33 cellular contexts compared by ENCODE assay signal in the genomic region with DNA sequence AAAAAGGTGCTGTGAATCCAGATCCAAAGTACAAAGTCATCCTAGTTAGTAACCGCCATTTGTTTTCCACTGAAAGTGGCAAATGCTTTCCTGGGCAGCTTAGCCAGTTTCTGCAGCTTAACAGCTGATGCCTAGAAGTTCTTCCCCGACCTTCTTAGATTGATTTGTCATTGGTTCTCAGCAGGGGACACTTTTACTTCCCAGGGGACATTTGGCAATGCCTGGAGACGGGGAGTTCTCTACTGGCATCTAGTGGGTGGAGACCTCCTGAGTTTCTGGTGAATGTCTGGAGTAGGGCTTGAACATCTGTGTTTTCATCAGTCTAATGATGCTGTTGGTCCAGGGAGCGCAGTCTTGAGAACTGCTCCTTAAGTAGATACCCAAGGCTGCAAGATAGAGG. TPM values are rescaled to one million over a fixed set of nuclear protein-coding genes. Genes with fewer than 3 reads are reported as not detected.
A peak's percentile ranks its signal among the peaks of the same experiment; 100 is the strongest.
DNase-seq lines count a peak whose midpoint lies in the region; ATAC-seq, FAIRE-seq and TF ChIP-seq lines count a peak whose summit lies in the region.
"Had no signal": no experiment of that assay in that cellular context is flagged by ENCODE, and none has a peak within 500 bp of the region (broad histone marks: within the 10 kb centered on the region; RNA-seq: fewer than 3 reads in every experiment).

No MANE protein-coding gene starts in this region.

- H3K27ac Mint-ChIP-seq in T-helper 1 cell treated with Interleukin-12 subunit alpha and Interleukin-12 subunit beta and Interleukin-4 antibody, amounts not matched to agents 30 μg/mL and 1 μg/mL, for 36 hours = peak overlapping the region; percentile 20
- H3K27ac Mint-ChIP-seq in MCF 10A (ENCODE audit: low read depth, unreplicated experiment) = peak overlapping the region; percentile 39
- H3K27ac Mint-ChIP-seq in neural progenitor cell = peak overlapping the region; percentile 13

- in situ Hi-C loops in mammary epithelial cell (cut with MboI; ENCODE audit: low sequenced_read_pairs in 2 of 2) (no loop called here), K562 (cut with MboI) (no loop called here)

- H4K20me1 ChIP-seq in mammary epithelial cell (ENCODE audit: insufficient read depth, low read length) (no peaks in the 10 kb centered on the region), K562 (replicated peaks; ENCODE audit: control insufficient read depth, insufficient read depth, low read length) (no peaks in the 10 kb centered on the region), neural progenitor cell (ENCODE audit: low read depth) (peaks cover 2% of the 10 kb centered on the region)

- no peaks in the 10 kb centered on the region for H3K27me3 Mint-ChIP-seq in T-helper 1 cell treated with Interleukin-12 subunit alpha and Interleukin-12 subunit beta and Interleukin-4 antibody, amounts not matched to agents 30 μg/mL and 1 μg/mL, for 36 hours (ENCODE audit: low read depth)
- H3K27me3 Mint-ChIP-seq in MCF 10A (ENCODE audit: insufficient read depth, unreplicated experiment) (no peaks in the 10 kb centered on the region), neural progenitor cell (ENCODE audit: insufficient read depth, low read depth) (no peaks in the 10 kb centered on the region)

- CTCF ChIA-PET in MCF 10A (lab: Yijun Ruan, JAX) = interaction anchor here (1.0 kb wide), 1 partner anchor 30 kb away, joined by 4 read pairs; no protein-coding TSS in a partner anchor
- CTCF ChIA-PET in mammary epithelial cell (lab: Charles Lee; ENCODE audit: low non-redundant PET) = no interaction called here
- CTCF ChIA-PET in K562 (lab: Yijun Ruan, JAX; ENCODE audit: low intra/inter-chr PET ratio) = no interaction called here

- intact Hi-C loops in MCF 10A (cut with micrococcal nuclease) (no loop called here), mammary epithelial cell (cut with micrococcal nuclease) (no loop called here), K562 (cut with micrococcal nuclease) (no loop called here)

- H3K27ac ChIP-seq in mammary epithelial cell (ENCODE audit: insufficient read depth, low read depth, low read length) (no peak overlapping the region), K562 (ENCODE audit: extremely low read depth, low read depth, low read length) (peak overlapping the region; percentile 87), neural progenitor cell (no peak overlapping the region)
- H3K27ac ChIP-seq: ascending aorta, colonic mucosa, epithelial cell of prostate, parathyroid adenoma, PC-9, SK-N-MC, thoracic aorta, uterus had no signal

- H3K27me3 ChIP-seq in mammary epithelial cell (ENCODE audit: insufficient read depth, low read length) = no peaks in the 10 kb centered on the region
- no peaks in the 10 kb centered on the region for H3K27me3 ChIP-seq in K562 (ENCODE audit: control insufficient read depth in 2 of 2, insufficient read depth in 2 of 2, low read length in 2 of 2)
- no peaks in the 10 kb centered on the region for H3K27me3 ChIP-seq in neural progenitor cell
- H3K27me3 ChIP-seq: ascending aorta, colonic mucosa, uterus had no signal

- peak; percentile 63 for ATAC-seq in K562
- ATAC-seq in HG02610 (IDR thresholded peaks at IDR 0.05; ENCODE audit: unreplicated experiment) = no peak
- ATAC-seq: activated CD4-positive, CD25-positive, alpha-beta regulatory T cell treated with anti-CD3 and anti-CD28 coated beads, Interleukin-2, amount 50 U/mL, for 24 hours; mucosa of descending colon had no signal

- H3K9me3 Mint-ChIP-seq in T-helper 1 cell treated with Interleukin-12 subunit alpha and Interleukin-12 subunit beta and Interleukin-4 antibody, amounts not matched to agents 30 μg/mL and 1 μg/mL, for 36 hours = no peaks in the 10 kb centered on the region
- no peaks in the 10 kb centered on the region for H3K9me3 Mint-ChIP-seq in MCF 10A (ENCODE audit: unreplicated experiment)
- no peaks in the 10 kb centered on the region for H3K9me3 Mint-ChIP-seq in neural progenitor cell

- POLR2A ChIA-PET in MCF 10A (lab: Yijun Ruan, JAX) (interaction anchor here (0.6 to 0.7 kb wide), 2 partner anchors 61 to 68 kb away, joined by 3 read pairs; no protein-coding TSS in a partner anchor), K562 (lab: Yijun Ruan, JAX) (interaction anchor here (0.6 to 1.5 kb wide), 5 partner anchors 18 to 41 kb away, joined by 3 to 5 read pairs (median 3); partner anchors contain the start of gene NMRAL1)

- peaks cover 4% of the 10 kb centered on the region for H3F3A ChIP-seq in neural progenitor cell (ENCODE audit: low read depth)

- H3K4me2 ChIP-seq in mammary epithelial cell (ENCODE audit: insufficient read depth, low read depth, low read length) (no peak overlapping the region), K562 (ENCODE audit: insufficient read depth, low read length) (peak overlapping the region; percentile 82), neural progenitor cell (no peak overlapping the region)
- H3K4me2 ChIP-seq: PC-9 had no signal

- dilution Hi-C loops in mammary epithelial cell (cut with HindIII; ENCODE audit: low sequenced_read_pairs) = no loop called here

- H3K4me3 Mint-ChIP-seq in T-helper 1 cell treated with Interleukin-12 subunit alpha and Interleukin-12 subunit beta and Interleukin-4 antibody, amounts not matched to agents 30 μg/mL and 1 μg/mL, for 36 hours = no peak overlapping the region
- H3K4me3 Mint-ChIP-seq in MCF 10A (ENCODE audit: unreplicated experiment) = no peak overlapping the region
- no peak overlapping the region for H3K4me3 Mint-ChIP-seq in neural progenitor cell

- 98% methylated on average over 4 of the region's 4 CpGs for WGBS in mammary epithelial cell (ENCODE audit: low coverage, missing lambda C conversion rate)
- 25% methylated on average over 4 of the region's 4 CpGs for WGBS in K562 (ENCODE audit: insufficient coverage, low coverage, missing lambda C conversion rate)

- H3K36me3 ChIP-seq in mammary epithelial cell (ENCODE audit: insufficient read depth, low read length) = peaks cover 24% of the 10 kb centered on the region
- H3K36me3 ChIP-seq in K562 (ENCODE audit: control insufficient read depth, insufficient read depth, low read length) = peaks cover 76% of the 10 kb centered on the region
- peaks cover 4% of the 10 kb centered on the region for H3K36me3 ChIP-seq in neural progenitor cell
- H3K36me3 ChIP-seq: uterus had no signal

- peaks cover 33% of the 10 kb centered on the region for H3K36me3 Mint-ChIP-seq in T-helper 1 cell treated with Interleukin-12 subunit alpha and Interleukin-12 subunit beta and Interleukin-4 antibody, amounts not matched to agents 30 μg/mL and 1 μg/mL, for 36 hours (ENCODE audit: low read depth)
- peaks cover 92% of the 10 kb centered on the region for H3K36me3 Mint-ChIP-seq in MCF 10A (ENCODE audit: insufficient read depth, unreplicated experiment)
- H3K36me3 Mint-ChIP-seq in neural progenitor cell = peaks cover 21% of the 10 kb centered on the region

- no peak for TF ChIP-seq POLR2A in K562 (conservative IDR thresholded peaks at IDR 0.05)
- TF ChIP-seq POLR2A in GM12892 (IDR thresholded peaks at IDR 0.05; ENCODE audit: low read depth, low read length) = no peak

- no peak for TF ChIP-seq EP300 in K562 (IDR thresholded peaks at IDR 0.05; ENCODE audit: low read length)

- no peak for TF ChIP-seq CTCF in MCF 10A (IDR thresholded peaks at IDR 0.05; ENCODE audit: unreplicated experiment)
- no peak for TF ChIP-seq CTCF in mammary epithelial cell (conservative IDR thresholded peaks at IDR 0.05 in 1 of 2, IDR thresholded peaks at IDR 0.05 in 1 of 2; ENCODE audit: extremely low read depth in 1 of 2, insufficient read depth in 1 of 2, low read depth in 1 of 2, low read length in 2 of 2)
- peak; percentile 13 to 27 (median 22); a peak in 2 of 6 replicates for TF ChIP-seq CTCF in K562 (IDR thresholded peaks at IDR 0.05 in 2 of 3, conservative IDR thresholded peaks at IDR 0.05 in 1 of 3; ENCODE audit: insufficient read depth in 2 of 3, low read depth in 1 of 3, low read length in 3 of 3)
- no peak for TF ChIP-seq CTCF in neural progenitor cell (IDR thresholded peaks at IDR 0.05)

- H3K9ac ChIP-seq in mammary epithelial cell (ENCODE audit: insufficient read depth, low read length) (no peak overlapping the region), K562 (ENCODE audit: insufficient read depth in 1 of 2, low read depth in 2 of 2, low read length in 2 of 2) (peak overlapping the region; percentile 53 to 74; a peak in 3 of 4 replicates), neural progenitor cell (peak overlapping the region; percentile 32)
- H3K9ac ChIP-seq: parathyroid adenoma had no signal

- H3K4me1 ChIP-seq in mammary epithelial cell (ENCODE audit: insufficient read depth, low read length) (no peaks in the 10 kb centered on the region), K562 (replicated peaks in 1 of 2; ENCODE audit: control insufficient read depth in 2 of 2, insufficient read depth in 2 of 2, low read length in 2 of 2) (peaks cover 13 to 25% of the 10 kb centered on the region in 2 experiments; a peak in 4 of 5 replicates), neural progenitor cell (no peaks in the 10 kb centered on the region)
- H3K4me1 ChIP-seq: ascending aorta, colonic mucosa, uterus had no signal

- FAIRE-seq in K562 (lab: Jason Lieb, UNC) = peak; percentile 70
- FAIRE-seq in GM12892 (lab: Jason Lieb, UNC) = no peak
- FAIRE-seq: GM18507, H1, small intestine had no signal

- peaks cover 17% of the 10 kb centered on the region for H3K4me1 Mint-ChIP-seq in T-helper 1 cell treated with Interleukin-12 subunit alpha and Interleukin-12 subunit beta and Interleukin-4 antibody, amounts not matched to agents 30 μg/mL and 1 μg/mL, for 36 hours (ENCODE audit: low read depth)
- peaks cover 14% of the 10 kb centered on the region for H3K4me1 Mint-ChIP-seq in MCF 10A (ENCODE audit: insufficient read depth, unreplicated experiment)
- no peaks in the 10 kb centered on the region for H3K4me1 Mint-ChIP-seq in neural progenitor cell

- DNase-seq in T-helper 1 cell (no peak), MCF 10A (ENCODE audit: unreplicated experiment) (no peak), mammary epithelial cell (no peak), K562 (ENCODE audit: extremely low read depth in 1 of 4, low spot score in 3 of 4) (peak in 1 of 4 experiments; percentile 46), neural progenitor cell (ENCODE audit: low spot score) (no peak), GM12892 (ENCODE audit: insufficient read length) (no peak)
- DNase-seq: 8988T; colonic mucosa; effector CD4-positive, alpha-beta T cell; EL; hypothalamus; mucosa of descending colon; NCI-H1105; NCI-H187; NCI-H2171 treated with DMSO at 0.1 percent for 48 hours; NCI-H526; NK-92 treated with Interleukin-12 subunit alpha and Interleukin-12 subunit beta, amount 100 ng/mL, for 24 hours; PC-9; retina; small intestine; stimulated activated naive CD4-positive, alpha-beta T cell; uterus had no signal

- H3K9me1 ChIP-seq in K562 (ENCODE audit: control insufficient read depth, insufficient read depth, low read length) = no peaks in the 10 kb centered on the region

- H3K9me3 ChIP-seq in mammary epithelial cell (replicated peaks; ENCODE audit: insufficient read depth, low read length) (no peaks in the 10 kb centered on the region), K562 (replicated peaks; ENCODE audit: control insufficient read depth, insufficient read depth, low read depth, low read length) (no peaks in the 10 kb centered on the region), neural progenitor cell (ENCODE audit: low read depth) (no peaks in the 10 kb centered on the region)
- H3K9me3 ChIP-seq: ascending aorta, colonic mucosa, mucosa of descending colon, thoracic aorta, uterus had no signal

- BruUV-seq in MCF 10A (replicated peaks; lab: Mats Ljungman, UMichigan) = no TSS peak
- BruUV-seq in mammary epithelial cell (replicated peaks; lab: Mats Ljungman, UMichigan) = no TSS peak
- BruUV-seq in K562 (replicated peaks; lab: Mats Ljungman, UMichigan) = no TSS peak

- H3K79me2 ChIP-seq in mammary epithelial cell (ENCODE audit: insufficient read depth, low read length) = peaks cover 61% of the 10 kb centered on the region
- H3K79me2 ChIP-seq in K562 (ENCODE audit: control insufficient read depth, insufficient read depth, low read length) = peaks cover 72% of the 10 kb centered on the region
- H3K79me2 ChIP-seq in neural progenitor cell (ENCODE audit: low read depth) = peaks cover 28% of the 10 kb centered on the region

- H2AFZ ChIP-seq in mammary epithelial cell (ENCODE audit: low read depth, low read length) (no peak overlapping the region), K562 (ENCODE audit: low read depth, low read length) (0 out of 2 replicates have a peak overlapping the region, but pooled peaks have one; percentile 76), neural progenitor cell (replicated peaks) (no peak overlapping the region)
- H2AFZ ChIP-seq: parathyroid adenoma, PC-9 had no signal

- no peak overlapping the region for H3K4me3 ChIP-seq in mammary epithelial cell (replicated peaks in 1 of 3; ENCODE audit: insufficient read depth in 1 of 3, low read depth in 2 of 3, low read length in 3 of 3)
- peak overlapping the region; percentile 45 for H3K4me3 ChIP-seq in K562
- H3K4me3 ChIP-seq in neural progenitor cell = no peak overlapping the region
- H3K4me3 ChIP-seq: ascending aorta, colonic mucosa, lung, mucosa of descending colon, PC-9, SK-N-MC, thoracic aorta, uterus had no signal

- no peak for TF ChIP-seq RAD21 in K562 (CRISPR knock-in tag; conservative IDR thresholded peaks at IDR 0.05 in 1 of 2, IDR thresholded peaks at IDR 0.05 in 1 of 2)

RNA-seq across cellular contexts. Expression of gene DNAJA3, which starts 7.6 kb away (rescaled TPM):
- total RNA-seq in MCF 10A (2022) (98.1 and 101 TPM in 2 replicates), mammary epithelial cell (10 to 100 TPM; 52.7 to 70.4 TPM), K562 (2014; rRNA removed) (105 and 143 TPM in 2 replicates), K562 (2014; rRNA removed; fragmentation: Illumina TruSeq; extraction: Trizol) (59.6 and 64.7 TPM in 2 replicates), K562 (2015; rRNA removed; fragmentation: Illumina TruSeq; extraction: Trizol) (77.0 and 78.4 TPM in 2 replicates), K562 (2021) (86.1 and 86.6 TPM in 2 replicates), neural progenitor cell (ENCODE audit: low replicate concordance) (27.3 and 47.2 TPM in 2 replicates)
- polyA plus RNA-seq in mammary epithelial cell (55.6 TPM), K562 (2011; rRNA removed) (67.0 and 79.0 TPM in 2 replicates), K562 (2014; fragmentation: Illumina TruSeq; extraction: Trizol) (80.0 and 88.3 TPM in 2 replicates), K562 (2014; fragmentation: Nextera tagmentation; extraction: Ambion mirVana) (10 to 100 TPM in 1 of 2 experiments, 1 to 10 TPM in 1; 8.1 to 14.1 TPM), K562 (2014; rRNA removed) (91.2 and 121 TPM in 2 replicates)
- 76.3 TPM for polyA minus RNA-seq in mammary epithelial cell
- total RNA-seq in K562 (2011; cell fraction: chromatin; rRNA removed; ENCODE audit: low replicate concordance) = 136 and 226 TPM in 2 replicates
- 126 and 149 TPM in 2 replicates for total RNA-seq in K562 (2011; cell fraction: nucleolus; rRNA removed)
- 142 and 159 TPM in 2 replicates for total RNA-seq in K562 (2011; cell fraction: nucleoplasm; rRNA removed)
- polyA plus RNA-seq in K562 (2011; cell fraction: cytosol; rRNA removed) = 67.8 and 77.0 TPM in 2 replicates
- polyA plus RNA-seq in K562 (2011; cell fraction: nucleus; rRNA removed) = 144 and 165 TPM in 2 replicates
- polyA plus RNA-seq in K562 (2012) = 62.5 and 74.7 TPM in 2 replicates
- 40.6 and 53.4 TPM in 2 replicates for polyA minus RNA-seq in K562 (2011; rRNA and poly(A)+ RNA removed)
- polyA minus RNA-seq in K562 (2011; cell fraction: cytosol; rRNA and poly(A)+ RNA removed) = 33.4 and 38.2 TPM in 2 replicates
- polyA minus RNA-seq in K562 (2011; cell fraction: nucleus; rRNA and poly(A)+ RNA removed) = 41.6 and 64.8 TPM in 2 replicates
- 52.0 TPM for polyA plus RNA-seq in GM12892 (2012; ENCODE audit: missing spikeins)

RNA-seq across cellular contexts. Expression of gene CORO7, which starts 16.8 kb away (rescaled TPM):
- total RNA-seq in MCF 10A (2022) (20.3 and 24.9 TPM in 2 replicates), mammary epithelial cell (10 to 100 TPM; 10.7 to 26.0 TPM), K562 (2014; rRNA removed) (30.5 and 37.8 TPM in 2 replicates), K562 (2014; rRNA removed; fragmentation: Illumina TruSeq; extraction: Trizol) (6.9 and 8.5 TPM in 2 replicates), K562 (2015; rRNA removed; fragmentation: Illumina TruSeq; extraction: Trizol) (18.7 and 21.0 TPM in 2 replicates), K562 (2021) (67.0 and 77.2 TPM in 2 replicates), neural progenitor cell (ENCODE audit: low replicate concordance) (6.8 and 21.8 TPM in 2 replicates)
- polyA plus RNA-seq in mammary epithelial cell (8.8 TPM), K562 (2011; rRNA removed) (15.4 and 35.9 TPM in 2 replicates), K562 (2014; fragmentation: Illumina TruSeq; extraction: Trizol) (21.6 and 29.6 TPM in 2 replicates), K562 (2014; fragmentation: Nextera tagmentation; extraction: Ambion mirVana) (under 1 TPM; 0.45 to 0.51 TPM), K562 (2014; rRNA removed) (54.1 and 63.1 TPM in 2 replicates)
- 36.2 TPM for polyA minus RNA-seq in mammary epithelial cell
- total RNA-seq in K562 (2011; cell fraction: chromatin; rRNA removed; ENCODE audit: low replicate concordance) = 91.2 and 301 TPM in 2 replicates
- total RNA-seq in K562 (2011; cell fraction: nucleolus; rRNA removed) = 159 and 160 TPM in 2 replicates
- 112 and 116 TPM in 2 replicates for total RNA-seq in K562 (2011; cell fraction: nucleoplasm; rRNA removed)
- polyA plus RNA-seq in K562 (2011; cell fraction: cytosol; rRNA removed) = 17.5 and 26.3 TPM in 2 replicates
- polyA plus RNA-seq in K562 (2011; cell fraction: nucleus; rRNA removed) = 184 and 367 TPM in 2 replicates
- polyA plus RNA-seq in K562 (2012) = 31.1 and 80.3 TPM in 2 replicates
- polyA minus RNA-seq in K562 (2011; rRNA and poly(A)+ RNA removed) = 11.1 and 17.7 TPM in 2 replicates
- 33.7 and 44.1 TPM in 2 replicates for polyA minus RNA-seq in K562 (2011; cell fraction: cytosol; rRNA and poly(A)+ RNA removed)
- polyA minus RNA-seq in K562 (2011; cell fraction: nucleus; rRNA and poly(A)+ RNA removed) = 52.4 and 63.5 TPM in 2 replicates
- polyA plus RNA-seq in GM12892 (2012; ENCODE audit: missing spikeins) = 26.5 TPM

RNA-seq across cellular contexts. Expression of gene NMRAL1, which starts 41.2 kb away (rescaled TPM):
- total RNA-seq in MCF 10A (2022) (41.2 and 48.6 TPM in 2 replicates), mammary epithelial cell (10 to 100 TPM; 55.7 to 62.8 TPM), K562 (2014; rRNA removed) (111 and 116 TPM in 2 replicates), K562 (2014; rRNA removed; fragmentation: Illumina TruSeq; extraction: Trizol) (22.7 and 31.4 TPM in 2 replicates), K562 (2015; rRNA removed; fragmentation: Illumina TruSeq; extraction: Trizol) (62.5 and 66.7 TPM in 2 replicates), K562 (2021) (84.1 and 93.6 TPM in 2 replicates), neural progenitor cell (ENCODE audit: low replicate concordance) (47.1 and 69.1 TPM in 2 replicates)
- polyA plus RNA-seq in mammary epithelial cell (81.2 TPM), K562 (2011; rRNA removed) (51.1 and 59.7 TPM in 2 replicates), K562 (2014; fragmentation: Illumina TruSeq; extraction: Trizol) (63.2 and 88.3 TPM in 2 replicates), K562 (2014; fragmentation: Nextera tagmentation; extraction: Ambion mirVana) (10 to 100 TPM in 1 of 2 experiments, 1 to 10 TPM in 1; 6.3 to 16.8 TPM), K562 (2014; rRNA removed) (83.9 and 90.2 TPM in 2 replicates)
- polyA minus RNA-seq in mammary epithelial cell = 62.6 TPM
- total RNA-seq in K562 (2011; cell fraction: chromatin; rRNA removed; ENCODE audit: low replicate concordance) = 43.9 and 112 TPM in 2 replicates
- 97.0 and 99.2 TPM in 2 replicates for total RNA-seq in K562 (2011; cell fraction: nucleolus; rRNA removed)
- total RNA-seq in K562 (2011; cell fraction: nucleoplasm; rRNA removed) = 59.2 and 66.6 TPM in 2 replicates
- polyA plus RNA-seq in K562 (2011; cell fraction: cytosol; rRNA removed) = 105 and 154 TPM in 2 replicates
- 56.5 and 83.6 TPM in 2 replicates for polyA plus RNA-seq in K562 (2011; cell fraction: nucleus; rRNA removed)
- polyA plus RNA-seq in K562 (2012) = 64.0 and 95.8 TPM in 2 replicates
- 37.2 and 42.5 TPM in 2 replicates for polyA minus RNA-seq in K562 (2011; rRNA and poly(A)+ RNA removed)
- 39.4 and 52.3 TPM in 2 replicates for polyA minus RNA-seq in K562 (2011; cell fraction: cytosol; rRNA and poly(A)+ RNA removed)
- polyA minus RNA-seq in K562 (2011; cell fraction: nucleus; rRNA and poly(A)+ RNA removed) = 24.5 and 26.7 TPM in 2 replicates
- 45.9 TPM for polyA plus RNA-seq in GM12892 (2012; ENCODE audit: missing spikeins)

RNA-seq across cellular contexts. Expression of gene HMOX2, which starts 43.0 kb away (rescaled TPM):
- total RNA-seq in MCF 10A (2022) = 60.4 and 65.6 TPM in 2 replicates
- total RNA-seq in mammary epithelial cell = 10 to 100 TPM; 55.8 to 98.4 TPM
- polyA plus RNA-seq in mammary epithelial cell = 113 TPM
- 96.6 TPM for polyA minus RNA-seq in mammary epithelial cell
- 31.3 and 64.7 TPM in 2 replicates for total RNA-seq in K562 (2011; cell fraction: chromatin; rRNA removed; ENCODE audit: low replicate concordance)
- 39.3 and 41.4 TPM in 2 replicates for total RNA-seq in K562 (2011; cell fraction: nucleolus; rRNA removed)
- 40.9 and 52.2 TPM in 2 replicates for total RNA-seq in K562 (2011; cell fraction: nucleoplasm; rRNA removed)
- total RNA-seq in K562 (2014; rRNA removed) = 78.6 and 84.7 TPM in 2 replicates
- 43.9 and 50.4 TPM in 2 replicates for total RNA-seq in K562 (2014; rRNA removed; fragmentation: Illumina TruSeq; extraction: Trizol)
- total RNA-seq in K562 (2015; rRNA removed; fragmentation: Illumina TruSeq; extraction: Trizol) = 60.0 and 66.7 TPM in 2 replicates
- 57.4 and 63.9 TPM in 2 replicates for total RNA-seq in K562 (2021)
- polyA plus RNA-seq in K562 (2011; rRNA removed) = 55.5 and 55.8 TPM in 2 replicates
- 47.4 and 72.1 TPM in 2 replicates for polyA plus RNA-seq in K562 (2011; cell fraction: cytosol; rRNA removed)
- polyA plus RNA-seq in K562 (2011; cell fraction: nucleus; rRNA removed) = 28.3 and 31.1 TPM in 2 replicates
- polyA plus RNA-seq in K562 (2012) = 55.2 and 61.7 TPM in 2 replicates
- 62.8 and 71.3 TPM in 2 replicates for polyA plus RNA-seq in K562 (2014; fragmentation: Illumina TruSeq; extraction: Trizol)
- polyA plus RNA-seq in K562 (2014; fragmentation: Nextera tagmentation; extraction: Ambion mirVana) = 10 to 100 TPM; 26.8 to 46.3 TPM
- polyA plus RNA-seq in K562 (2014; rRNA removed) = 87.4 and 88.1 TPM in 2 replicates
- 43.3 and 52.3 TPM in 2 replicates for polyA minus RNA-seq in K562 (2011; rRNA and poly(A)+ RNA removed)
- polyA minus RNA-seq in K562 (2011; cell fraction: cytosol; rRNA and poly(A)+ RNA removed) = 16.7 and 17.6 TPM in 2 replicates
- polyA minus RNA-seq in K562 (2011; cell fraction: nucleus; rRNA and poly(A)+ RNA removed) = 13.6 and 15.0 TPM in 2 replicates
- 11.5 and 20.3 TPM in 2 replicates for total RNA-seq in neural progenitor cell (ENCODE audit: low replicate concordance)
- polyA plus RNA-seq in GM12892 (2012; ENCODE audit: missing spikeins) = 25.8 TPM

Comparison
In these comparisons a context has a peak if more than half of its experiments do, and no peak if none do; other contexts are left out.
1. CTCF ChIP-seq: peak in K562 (3 of 3); none in MCF 10A (single experiment), mammary epithelial cell (0 of 2) and neural progenitor cell (single experiment).
2. Peak in every context shown above with its lines, with median percentiles within 50 percentile points of each other: H3K27ac Mint-ChIP-seq.